Comparison of ENCODE assay signal across 1 cellular context in genomic region chr1:116987256-116987555, GRCh38.
TF ChIP-seq lines count a peak whose summit lies in the region.

No MANE protein-coding gene starts in this region.

TF ChIP-seq in K562, 482 proteins besides CTCF, POLR2A, EP300 and RAD21:
- TF ChIP-seq POLR2G (IDR thresholded peaks at IDR 0.05; ENCODE audit: low read depth, low read length) (no peak), CTCFL (IDR thresholded peaks at IDR 0.05; ENCODE audit: borderline replicate concordance, insufficient read depth, low read depth, low read length, poor library complexity, severe bottlenecking) (no peak), CXXC5 (CRISPR knock-in tag; IDR thresholded peaks at IDR 0.05) (no peak), NR0B1 (IDR thresholded peaks at IDR 0.05; ENCODE audit: partially characterized antibody) (no peak), NEUROD1 (IDR thresholded peaks at IDR 0.05; ENCODE audit: borderline replicate concordance, low read depth, low read length, partially characterized antibody) (no peak)
